ENCODE assay signal across 15 cellular contexts in genomic region chr12:20269352-20270067, GRCh38.
DNase-seq lines count a peak whose midpoint lies in the region; ATAC-seq and FAIRE-seq lines count a peak whose summit lies in the region.
"Had no signal": no experiment of that assay in that cellular context is flagged by ENCODE, and none has a peak within 500 bp of the region (broad histone marks: within the 10 kb centered on the region; RNA-seq: fewer than 3 reads in every experiment).

No MANE protein-coding gene starts in this region.

- no peak for DNase-seq in Right ventricle myocardium superior
- no peak for DNase-seq in left cardiac atrium
- DNase-seq in left lobe of liver (ENCODE audit: low spot score) = no peak
- DNase-seq in small intestine = peak; percentile 8
- no peak for DNase-seq in activated CD4-positive, alpha-beta T cell treated with anti-CD3 and anti-CD28 coated beads, Interleukin-2, amount 10 ng/mL, durations not matched to agents 7 days and 5 days
- no peak for DNase-seq in naive thymus-derived CD8-positive, alpha-beta T cell
- DNase-seq: KG1, NCI-H1092, NCI-H226, NCI-H526 had no signal

- H3K36me3 Mint-ChIP-seq in activated CD4-positive, alpha-beta T cell treated with anti-CD3 and anti-CD28 coated beads, Interleukin-2, amount 10 ng/mL, durations not matched to agents 7 days and 5 days (ENCODE audit: low read depth) = no peaks in the 10 kb centered on the region
- H3K36me3 Mint-ChIP-seq in naive thymus-derived CD8-positive, alpha-beta T cell = no peaks in the 10 kb centered on the region

- no peaks in the 10 kb centered on the region for H3K9me3 ChIP-seq in small intestine (ENCODE audit: control insufficient read depth, low read depth)

- H3K4me3 ChIP-seq in small intestine (ENCODE audit: low read depth in 1 of 2, low read length in 2 of 2) = no peak overlapping the region

- POLR2A ChIA-PET in activated CD4-positive, alpha-beta T cell treated with anti-CD3 and anti-CD28 coated beads, Interleukin-2, amount 10 ng/mL, durations not matched to agents 7 days and 5 days (lab: Charles Lee) = no interaction called here
- POLR2A ChIA-PET in naive thymus-derived CD8-positive, alpha-beta T cell (lab: Charles Lee) = no interaction called here

- H3K27ac ChIP-seq in small intestine (ENCODE audit: low read depth in 1 of 2, low read length in 1 of 2) = no peak overlapping the region
- H3K27ac ChIP-seq: C4-2B, RWPE1 had no signal

- FAIRE-seq in endometrium (lab: Jason Lieb, UNC) = peak; percentile 31
- FAIRE-seq in small intestine (lab: Jason Lieb, UNC) = no peak
- FAIRE-seq: H54 had no signal

- no peaks in the 10 kb centered on the region for H3K4me1 Mint-ChIP-seq in activated CD4-positive, alpha-beta T cell treated with anti-CD3 and anti-CD28 coated beads, Interleukin-2, amount 10 ng/mL, durations not matched to agents 7 days and 5 days
- H3K4me1 Mint-ChIP-seq in naive thymus-derived CD8-positive, alpha-beta T cell = no peaks in the 10 kb centered on the region

- H3K27ac Mint-ChIP-seq in activated CD4-positive, alpha-beta T cell treated with anti-CD3 and anti-CD28 coated beads, Interleukin-2, amount 10 ng/mL, durations not matched to agents 7 days and 5 days = no peak overlapping the region
- H3K27ac Mint-ChIP-seq in naive thymus-derived CD8-positive, alpha-beta T cell = no peak overlapping the region

- intact Hi-C loops in Right ventricle myocardium superior (cut with DNase I) (loop anchor here (10.0 kb wide), 1 partner anchor 265 kb away; no protein-coding TSS in a partner anchor), left cardiac atrium (cut with DNase I) (loop anchor here (5.0 to 10.0 kb wide), 4 partner anchors 53 to 105 kb away; partner anchors contain the start of gene PDE3A (in 1 of the 2))

- ATAC-seq in Right ventricle myocardium superior (ENCODE audit: poor library complexity) (peak; percentile 13), left cardiac atrium (no peak), left lobe of liver (peak; percentile 57), GM19463 (IDR thresholded peaks at IDR 0.05; ENCODE audit: unreplicated experiment) (no peak)
- no peak for ATAC-seq in naive thymus-derived CD8-positive, alpha-beta T cell

- H3K9me3 Mint-ChIP-seq in activated CD4-positive, alpha-beta T cell treated with anti-CD3 and anti-CD28 coated beads, Interleukin-2, amount 10 ng/mL, durations not matched to agents 7 days and 5 days = no peaks in the 10 kb centered on the region
- H3K9me3 Mint-ChIP-seq in naive thymus-derived CD8-positive, alpha-beta T cell = no peaks in the 10 kb centered on the region

- 31 to 52% (median 39%) methylated on average over 5 of the region's 5 CpGs for WGBS in small intestine, 3 donors

- no peak overlapping the region for H3K4me3 Mint-ChIP-seq in activated CD4-positive, alpha-beta T cell treated with anti-CD3 and anti-CD28 coated beads, Interleukin-2, amount 10 ng/mL, durations not matched to agents 7 days and 5 days
- no peak overlapping the region for H3K4me3 Mint-ChIP-seq in naive thymus-derived CD8-positive, alpha-beta T cell

- H3K36me3 ChIP-seq in small intestine (ENCODE audit: control insufficient read depth in 2 of 2, insufficient read depth in 2 of 2, low read length in 2 of 2) = no peaks in the 10 kb centered on the region

- no peaks in the 10 kb centered on the region for H3K4me1 ChIP-seq in small intestine (ENCODE audit: control insufficient read depth in 2 of 2, insufficient read depth in 1 of 2, low read depth in 1 of 2, low read length in 1 of 2)

- H3K27me3 Mint-ChIP-seq in activated CD4-positive, alpha-beta T cell treated with anti-CD3 and anti-CD28 coated beads, Interleukin-2, amount 10 ng/mL, durations not matched to agents 7 days and 5 days = no peaks in the 10 kb centered on the region
- H3K27me3 Mint-ChIP-seq in naive thymus-derived CD8-positive, alpha-beta T cell = peaks cover 0 to 2% (median 0%) of the 10 kb centered on the region in 5 donors

- H3K27me3 ChIP-seq in small intestine (ENCODE audit: control insufficient read depth in 2 of 2, insufficient read depth in 2 of 2, low read length in 2 of 2) = no peaks in the 10 kb centered on the region

- CTCF ChIA-PET in activated CD4-positive, alpha-beta T cell treated with anti-CD3 and anti-CD28 coated beads, Interleukin-2, amount 10 ng/mL, durations not matched to agents 7 days and 5 days (lab: Charles Lee) = no interaction called here

Comparison
In these comparisons a context has a peak if more than half of its experiments do, and no peak if none do; other contexts are left out.
1. ATAC-seq: peak in Right ventricle myocardium superior (single experiment) and left lobe of liver (single experiment); none in left cardiac atrium (0 of 2), GM19463 (single experiment) and naive thymus-derived CD8-positive, alpha-beta T cell (0 of 2).